ENCODE assay signal across 1 cellular context in the genomic region with DNA sequence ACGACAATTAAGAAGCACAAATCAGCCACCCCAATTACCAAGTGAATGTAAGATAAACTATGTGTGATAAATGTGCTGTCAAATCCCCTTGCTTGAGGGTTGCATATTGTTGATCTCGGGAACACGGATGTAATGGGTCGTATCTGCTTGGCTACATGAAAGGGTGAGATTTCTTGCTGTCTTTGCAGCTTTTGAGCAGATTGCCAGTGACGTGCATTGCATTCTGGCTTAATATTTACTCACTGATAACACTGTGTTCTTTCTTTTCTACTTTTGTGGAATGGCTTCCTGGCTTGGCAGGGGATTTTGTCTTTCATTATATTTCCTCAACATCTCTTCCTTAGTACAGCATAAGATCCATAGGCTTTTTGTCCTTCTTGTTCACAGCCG.
TF ChIP-seq lines count a peak whose summit lies in the region.

No MANE protein-coding gene starts in this region.

TF ChIP-seq in A549, 52 proteins besides CTCF, POLR2A, EP300 and RAD21 (continued from another document):
- TF ChIP-seq, protein P1, sequence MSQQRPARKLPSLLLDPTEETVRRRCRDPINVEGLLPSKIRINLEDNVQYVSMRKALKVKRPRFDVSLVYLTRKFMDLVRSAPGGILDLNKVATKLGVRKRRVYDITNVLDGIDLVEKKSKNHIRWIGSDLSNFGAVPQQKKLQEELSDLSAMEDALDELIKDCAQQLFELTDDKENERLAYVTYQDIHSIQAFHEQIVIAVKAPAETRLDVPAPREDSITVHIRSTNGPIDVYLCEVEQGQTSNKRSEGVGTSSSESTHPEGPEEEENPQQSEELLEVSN (IDR thresholded peaks at IDR 0.05; ENCODE audit: borderline replicate concordance, low read depth) = no peak
- no peak for TF ChIP-seq ZFP36 (IDR thresholded peaks at IDR 0.05; ENCODE audit: borderline replicate concordance, partially characterized antibody)
